Comparison of ENCODE assay signal across 1 cellular context in genomic region chr1:226121587-226122400, GRCh38.
TF ChIP-seq lines count a peak whose summit lies in the region.

No MANE protein-coding gene starts in this region.

TF ChIP-seq in HepG2, 621 proteins besides CTCF, POLR2A, EP300 and RAD21 (continued from another document and continues in another):
- no peak for TF ChIP-seq TFAP4 (IDR thresholded peaks at IDR 0.05; ENCODE audit: borderline replicate concordance, low read depth)
- peak; percentile 86 for TF ChIP-seq ZFX (CRISPR knock-in tag; IDR thresholded peaks at IDR 0.05; ENCODE audit: low read depth)
- no peak for TF ChIP-seq SMYD3 (CRISPR knock-in tag; IDR thresholded peaks at IDR 0.05)
- TF ChIP-seq HNRNPK (IDR thresholded peaks at IDR 0.05; ENCODE audit: low read depth, low read length, poor library complexity, severe bottlenecking) = no peak
- TF ChIP-seq ZNF101 (CRISPR knock-in tag; IDR thresholded peaks at IDR 0.05; ENCODE audit: borderline replicate concordance, low read depth) = no peak
- TF ChIP-seq ZNF275 (CRISPR knock-in tag; IDR thresholded peaks at IDR 0.05; ENCODE audit: borderline replicate concordance) = 0 out of 2 replicates have a peak, but pooled peaks have one; percentile 46
- no peak for TF ChIP-seq SCMH1 (CRISPR knock-in tag; IDR thresholded peaks at IDR 0.05; ENCODE audit: borderline replicate concordance)
- peak; percentile 21; the same call in 1 of the 2 replicates for TF ChIP-seq ZMYM4 (CRISPR knock-in tag; IDR thresholded peaks at IDR 0.05)
- TF ChIP-seq ZNF143 (CRISPR knock-in tag; IDR thresholded peaks at IDR 0.05) = 0 out of 2 replicates have a peak, but pooled peaks have one; percentile 11
- TF ChIP-seq STAG1 (CRISPR knock-in tag; IDR thresholded peaks at IDR 0.05) = peak; percentile 59
- no peak for TF ChIP-seq ZNF792 (CRISPR knock-in tag; IDR thresholded peaks at IDR 0.05)
- TF ChIP-seq KMT2B (CRISPR knock-in tag; IDR thresholded peaks at IDR 0.05) = no peak; the same call in 1 of the 2 replicates
- TF ChIP-seq MAZ (IDR thresholded peaks at IDR 0.05; ENCODE audit: borderline replicate concordance, low read depth, low read length) = no peak
- TF ChIP-seq MAZ (CRISPR knock-in tag; IDR thresholded peaks at IDR 0.05; ENCODE audit: low read depth) = peak; percentile 81; the same call in 1 of the 2 replicates
- 0 out of 2 replicates have a peak, but pooled peaks have one; percentile 34 for TF ChIP-seq IRX3 (CRISPR knock-in tag; IDR thresholded peaks at IDR 0.05; ENCODE audit: borderline replicate concordance, low read depth)
- TF ChIP-seq MAX (IDR thresholded peaks at IDR 0.05) = peak; percentile 19; the same call in 1 of the 2 replicates
- peak; percentile 63; the same call in 1 of the 2 replicates for TF ChIP-seq MYC (CRISPR knock-in tag; IDR thresholded peaks at IDR 0.05; ENCODE audit: borderline replicate concordance)
- TF ChIP-seq, protein P1, sequence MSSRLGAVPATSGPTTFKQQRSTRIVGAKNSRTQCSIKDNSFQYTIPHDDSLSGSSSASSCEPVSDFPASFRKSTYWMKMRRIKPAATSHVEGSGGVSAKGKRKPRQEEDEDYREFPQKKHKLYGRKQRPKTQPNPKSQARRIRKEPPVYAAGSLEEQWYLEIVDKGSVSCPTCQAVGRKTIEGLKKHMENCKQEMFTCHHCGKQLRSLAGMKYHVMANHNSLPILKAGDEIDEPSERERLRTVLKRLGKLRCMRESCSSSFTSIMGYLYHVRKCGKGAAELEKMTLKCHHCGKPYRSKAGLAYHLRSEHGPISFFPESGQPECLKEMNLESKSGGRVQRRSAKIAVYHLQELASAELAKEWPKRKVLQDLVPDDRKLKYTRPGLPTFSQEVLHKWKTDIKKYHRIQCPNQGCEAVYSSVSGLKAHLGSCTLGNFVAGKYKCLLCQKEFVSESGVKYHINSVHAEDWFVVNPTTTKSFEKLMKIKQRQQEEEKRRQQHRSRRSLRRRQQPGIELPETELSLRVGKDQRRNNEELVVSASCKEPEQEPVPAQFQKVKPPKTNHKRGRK (CRISPR knock-in tag; IDR thresholded peaks at IDR 0.05) = no peak
- no peak for TF ChIP-seq JARID2 (CRISPR knock-in tag; IDR thresholded peaks at IDR 0.05; ENCODE audit: insufficient replicate concordance)
- TF ChIP-seq SRSF9 (IDR thresholded peaks at IDR 0.05; ENCODE audit: borderline replicate concordance, insufficient read depth, low read depth, low read length, poor library complexity, severe bottlenecking) = no peak
- no peak for TF ChIP-seq ZSCAN9 (CRISPR knock-in tag; IDR thresholded peaks at IDR 0.05; ENCODE audit: borderline replicate concordance)
- TF ChIP-seq ARID3A (IDR thresholded peaks at IDR 0.05; ENCODE audit: low read depth, low read length) = no peak
- no peak; the same call in 1 of the 2 replicates for TF ChIP-seq ZNF768 (CRISPR knock-in tag; IDR thresholded peaks at IDR 0.05)
- 0 out of 2 replicates have a peak, but pooled peaks have one; percentile 55 for TF ChIP-seq ZBTB38 (CRISPR knock-in tag; IDR thresholded peaks at IDR 0.05)
- TF ChIP-seq ZNF232 (CRISPR knock-in tag; IDR thresholded peaks at IDR 0.05; ENCODE audit: borderline replicate concordance) = peak; percentile 45; the same call in 1 of the 2 replicates
- TF ChIP-seq FOXK1 (CRISPR knock-in tag; IDR thresholded peaks at IDR 0.05; ENCODE audit: borderline replicate concordance, low read depth) = no peak
- TF ChIP-seq ZNF839 (CRISPR knock-in tag; IDR thresholded peaks at IDR 0.05; ENCODE audit: borderline replicate concordance) = no peak
- TF ChIP-seq MEIS2 (CRISPR knock-in tag; IDR thresholded peaks at IDR 0.05) = peak; percentile 81; the same call in 1 of the 2 replicates
- peak; percentile 35; the same call in 1 of the 2 replicates for TF ChIP-seq KDM5B (CRISPR knock-in tag; IDR thresholded peaks at IDR 0.05; ENCODE audit: borderline replicate concordance)
- no peak for TF ChIP-seq HNRNPL (IDR thresholded peaks at IDR 0.05; ENCODE audit: low read depth, low read length)
- TF ChIP-seq ZNF644 (CRISPR knock-in tag; IDR thresholded peaks at IDR 0.05; ENCODE audit: low read depth) = no peak
- TF ChIP-seq CBX1 (IDR thresholded peaks at IDR 0.05; ENCODE audit: low read depth) = no peak
- TF ChIP-seq ZNF782 (CRISPR knock-in tag; IDR thresholded peaks at IDR 0.05; ENCODE audit: borderline replicate concordance) = 0 out of 2 replicates have a peak, but pooled peaks have one; percentile 7
- 0 out of 2 replicates have a peak, but pooled peaks have one; percentile 22 for TF ChIP-seq ZHX1 (CRISPR knock-in tag; IDR thresholded peaks at IDR 0.05; ENCODE audit: low read depth)
- no peak for TF ChIP-seq MIER3 (CRISPR knock-in tag; IDR thresholded peaks at IDR 0.05; ENCODE audit: borderline replicate concordance)
- TF ChIP-seq ZBTB40 (IDR thresholded peaks at IDR 0.05) = no peak
- TF ChIP-seq ZBTB40 (CRISPR knock-in tag; IDR thresholded peaks at IDR 0.05) = no peak
- no peak for TF ChIP-seq ZBTB46 (CRISPR knock-in tag; IDR thresholded peaks at IDR 0.05; ENCODE audit: borderline replicate concordance)
- TF ChIP-seq, protein P2, sequence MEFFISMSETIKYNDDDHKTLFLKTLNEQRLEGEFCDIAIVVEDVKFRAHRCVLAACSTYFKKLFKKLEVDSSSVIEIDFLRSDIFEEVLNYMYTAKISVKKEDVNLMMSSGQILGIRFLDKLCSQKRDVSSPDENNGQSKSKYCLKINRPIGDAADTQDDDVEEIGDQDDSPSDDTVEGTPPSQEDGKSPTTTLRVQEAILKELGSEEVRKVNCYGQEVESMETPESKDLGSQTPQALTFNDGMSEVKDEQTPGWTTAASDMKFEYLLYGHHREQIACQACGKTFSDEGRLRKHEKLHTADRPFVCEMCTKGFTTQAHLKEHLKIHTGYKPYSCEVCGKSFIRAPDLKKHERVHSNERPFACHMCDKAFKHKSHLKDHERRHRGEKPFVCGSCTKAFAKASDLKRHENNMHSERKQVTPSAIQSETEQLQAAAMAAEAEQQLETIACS (CRISPR knock-in tag; IDR thresholded peaks at IDR 0.05) = peak; percentile 74
